In the genomic region with DNA sequence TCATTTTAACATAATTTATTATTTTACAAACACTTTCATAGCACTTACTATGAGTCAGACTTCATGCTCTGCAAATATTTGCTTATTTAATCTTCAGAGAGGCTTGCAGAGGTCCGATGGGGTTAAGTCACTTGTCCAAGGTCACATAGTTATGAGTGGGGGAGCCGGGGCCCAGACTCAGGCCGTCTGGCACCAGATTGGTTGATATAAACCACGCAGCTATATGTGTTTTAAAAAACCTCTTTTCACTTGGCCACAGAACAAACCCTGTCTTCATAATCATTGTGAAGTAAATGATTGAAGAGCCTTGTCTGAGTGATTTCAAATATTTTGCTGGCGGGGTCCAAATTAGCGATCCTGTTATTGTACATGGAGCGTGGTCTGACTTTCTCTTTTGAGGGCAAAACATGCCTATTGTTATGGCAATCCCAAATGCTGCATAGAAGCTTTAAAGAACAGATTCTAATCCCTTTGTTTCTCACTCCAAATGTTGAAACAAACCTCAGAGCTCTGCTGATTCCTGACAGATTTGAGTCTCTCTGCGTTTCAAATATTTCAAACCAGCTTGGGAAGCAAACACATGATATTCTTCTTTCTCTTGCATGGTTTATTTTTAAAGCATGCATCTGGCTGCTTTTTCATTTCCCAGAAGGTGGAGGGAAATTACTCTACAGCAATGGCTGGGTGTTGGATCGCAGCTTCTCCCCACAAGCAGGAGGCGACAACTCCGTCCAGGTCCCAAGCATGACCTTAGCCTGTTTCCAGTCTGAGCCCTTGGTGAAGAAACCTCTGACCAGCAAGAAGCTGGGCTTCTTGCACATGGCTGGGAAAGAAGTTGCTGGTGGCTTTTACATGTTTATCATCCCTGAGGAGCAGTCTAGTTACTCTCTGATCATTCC, we compare ENCODE assay signal across 10 cellular contexts.
A peak's percentile ranks its signal among the peaks of the same experiment; 100 is the strongest.
DNase-seq lines count a peak whose midpoint lies in the region; ATAC-seq and TF ChIP-seq lines count a peak whose summit lies in the region.
"Had no signal": no experiment of that assay in that cellular context is flagged by ENCODE, and none has a peak within 500 bp of the region (broad histone marks: within the 10 kb centered on the region; RNA-seq: fewer than 3 reads in every experiment).

No MANE protein-coding gene starts in this region.

- H3K4me1 ChIP-seq in GM23338 (ENCODE audit: insufficient read depth) (no peaks in the 10 kb centered on the region), heart right ventricle (peaks cover 26 to 63% (median 51%) of the 10 kb centered on the region in 9 donors), tibial artery (peaks cover 0 to 45% (median 29%) of the 10 kb centered on the region in 4 donors)

- intact Hi-C loops in heart right ventricle (cut with DNase I): loop anchor here in 3 of 10 donors (5.0 to 10.0 kb wide), 3 partner anchors 87 to 181 kb away; no protein-coding TSS in a partner anchor
- intact Hi-C loops in tibial artery (cut with DNase I; ENCODE audit: low total_unique reads): no loop called here

- H3K4me1 Mint-ChIP-seq in GM23338: peaks cover 18% of the 10 kb centered on the region

- H3K27me3 Mint-ChIP-seq in GM23338 (ENCODE audit: insufficient read depth, low read depth, poor library complexity): peaks cover 4% of the 10 kb centered on the region

- TF ChIP-seq CTCF in GM23338 (conservative IDR thresholded peaks at IDR 0.05; ENCODE audit: low read depth in 2 of 2) (no peak), heart right ventricle (IDR thresholded peaks at IDR 0.05) (peak in 1 of 9 donors; percentile 10), tibial artery (IDR thresholded peaks at IDR 0.05) (no peak)

- H3K4me3 ChIP-seq in GM23338: no peak overlapping the region
- no peak overlapping the region for H3K4me3 ChIP-seq in heart right ventricle
- H3K4me3 ChIP-seq in tibial artery: no peak overlapping the region

- in situ Hi-C loops in G401 (cut with HindIII; ENCODE audit: low sequenced_read_pairs): no loop called here

- H3K27me3 ChIP-seq in GM23338 (ENCODE audit: insufficient read depth): no peaks in the 10 kb centered on the region
- no peaks in the 10 kb centered on the region for H3K27me3 ChIP-seq in heart right ventricle
- H3K27me3 ChIP-seq in tibial artery: no peaks in the 10 kb centered on the region

- H3K36me3 Mint-ChIP-seq in GM23338 (ENCODE audit: low read depth): no peaks in the 10 kb centered on the region

- no peaks in the 10 kb centered on the region for H3K9me2 ChIP-seq in GM23338 (ENCODE audit: insufficient read depth)

- no peaks in the 10 kb centered on the region for H3F3A ChIP-seq in GM23338 (replicated peaks; ENCODE audit: low read depth)

- peak overlapping the region; percentile 9; the same call in 1 of the 2 replicates for H2AFZ ChIP-seq in GM23338

- no peak overlapping the region for H3K27ac Mint-ChIP-seq in GM23338
- H3K27ac Mint-ChIP-seq: dendritic cell treated with granulocyte-macrophage colony-stimulating factor and Interleukin-4, amounts not matched to agents 40 ng/mL and 50 ng/mL, for 4 days had no signal

- ATAC-seq in GM23338 (no peak), heart right ventricle (peak in 1 of 8 donors; percentile 28)

- no peaks in the 10 kb centered on the region for H3K9me3 Mint-ChIP-seq in GM23338
- H3K9me3 Mint-ChIP-seq: dendritic cell treated with granulocyte-macrophage colony-stimulating factor and Interleukin-4, amounts not matched to agents 40 ng/mL and 50 ng/mL, for 4 days had no signal

- H3K9me3 ChIP-seq in heart right ventricle: no peaks in the 10 kb centered on the region
- H3K9me3 ChIP-seq in tibial artery: no peaks in the 10 kb centered on the region

- H4K20me1 ChIP-seq in GM23338 (replicated peaks; ENCODE audit: insufficient read depth): no peaks in the 10 kb centered on the region

- H3K4me3 Mint-ChIP-seq in GM23338: no peak overlapping the region
- H3K4me3 Mint-ChIP-seq: dendritic cell treated with granulocyte-macrophage colony-stimulating factor and Interleukin-4, amounts not matched to agents 40 ng/mL and 50 ng/mL, for 4 days had no signal

- H3K36me3 ChIP-seq in GM23338 (ENCODE audit: insufficient read depth) (no peaks in the 10 kb centered on the region), heart right ventricle (no peaks in the 10 kb centered on the region), tibial artery (no peaks in the 10 kb centered on the region)

- DNase-seq in GM23338 (ENCODE audit: low spot score): no peak
- peak; percentile 93 for DNase-seq in amniotic epithelial cell (ENCODE audit: low read depth)
- no peak for DNase-seq in heart right ventricle
- peak; percentile 50 for DNase-seq in renal cortical epithelial cell (ENCODE audit: low read depth)
- no peak for DNase-seq in tibial artery
- DNase-seq in HPDE6-E6E7 (ENCODE audit: extremely low spot score): no peak
- DNase-seq in SIG-M5 treated with dmso at 0.1 percent for 504 hours (lab: John Stamatoyannopoulos, UW; ENCODE audit: unreplicated experiment): no peak
- no peak for DNase-seq in G401 (ENCODE audit: low spot score)
- DNase-seq: activated T-cell treated with anti-CD3 and anti-CD28 coated beads, Interleukin-2, amount 50 U/mL, for 48 hours had no signal

- no peak overlapping the region for H3K27ac ChIP-seq in GM23338 (ENCODE audit: low read depth)
- peak overlapping the region in 8 of 10 donors; percentile 2 to 65 (median 56) for H3K27ac ChIP-seq in heart right ventricle
- peak overlapping the region in 1 of 2 donors; percentile 17 for H3K27ac ChIP-seq in tibial artery

- no peak overlapping the region for H3K4me2 ChIP-seq in GM23338

- no peaks in the 10 kb centered on the region for H3K79me2 ChIP-seq in GM23338 (replicated peaks; ENCODE audit: insufficient read depth)

- 30 to 38% methylated on average over 11 of the region's 11 CpGs for WGBS in heart right ventricle, 2 donors

TF ChIP-seq in GM23338, 12 proteins besides CTCF, POLR2A, EP300 and RAD21:
- TF ChIP-seq, protein P1, sequence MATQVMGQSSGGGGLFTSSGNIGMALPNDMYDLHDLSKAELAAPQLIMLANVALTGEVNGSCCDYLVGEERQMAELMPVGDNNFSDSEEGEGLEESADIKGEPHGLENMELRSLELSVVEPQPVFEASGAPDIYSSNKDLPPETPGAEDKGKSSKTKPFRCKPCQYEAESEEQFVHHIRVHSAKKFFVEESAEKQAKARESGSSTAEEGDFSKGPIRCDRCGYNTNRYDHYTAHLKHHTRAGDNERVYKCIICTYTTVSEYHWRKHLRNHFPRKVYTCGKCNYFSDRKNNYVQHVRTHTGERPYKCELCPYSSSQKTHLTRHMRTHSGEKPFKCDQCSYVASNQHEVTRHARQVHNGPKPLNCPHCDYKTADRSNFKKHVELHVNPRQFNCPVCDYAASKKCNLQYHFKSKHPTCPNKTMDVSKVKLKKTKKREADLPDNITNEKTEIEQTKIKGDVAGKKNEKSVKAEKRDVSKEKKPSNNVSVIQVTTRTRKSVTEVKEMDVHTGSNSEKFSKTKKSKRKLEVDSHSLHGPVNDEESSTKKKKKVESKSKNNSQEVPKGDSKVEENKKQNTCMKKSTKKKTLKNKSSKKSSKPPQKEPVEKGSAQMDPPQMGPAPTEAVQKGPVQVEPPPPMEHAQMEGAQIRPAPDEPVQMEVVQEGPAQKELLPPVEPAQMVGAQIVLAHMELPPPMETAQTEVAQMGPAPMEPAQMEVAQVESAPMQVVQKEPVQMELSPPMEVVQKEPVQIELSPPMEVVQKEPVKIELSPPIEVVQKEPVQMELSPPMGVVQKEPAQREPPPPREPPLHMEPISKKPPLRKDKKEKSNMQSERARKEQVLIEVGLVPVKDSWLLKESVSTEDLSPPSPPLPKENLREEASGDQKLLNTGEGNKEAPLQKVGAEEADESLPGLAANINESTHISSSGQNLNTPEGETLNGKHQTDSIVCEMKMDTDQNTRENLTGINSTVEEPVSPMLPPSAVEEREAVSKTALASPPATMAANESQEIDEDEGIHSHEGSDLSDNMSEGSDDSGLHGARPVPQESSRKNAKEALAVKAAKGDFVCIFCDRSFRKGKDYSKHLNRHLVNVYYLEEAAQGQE (IDR thresholded peaks at IDR 0.05; ENCODE audit: unreplicated experiment): no peak

Comparison
In these comparisons a context has a peak if more than half of its experiments do, and no peak if none do; other contexts are left out.
1. DNase-seq: peak in amniotic epithelial cell (single experiment) and renal cortical epithelial cell (single experiment); none in GM23338 (single experiment), heart right ventricle (0 of 2), tibial artery (0 of 2), HPDE6-E6E7 (single experiment), SIG-M5 treated with dmso at 0.1 percent for 504 hours (single experiment) and G401 (single experiment).